ENCODE assay signal across 15 cellular contexts in the genomic region with DNA sequence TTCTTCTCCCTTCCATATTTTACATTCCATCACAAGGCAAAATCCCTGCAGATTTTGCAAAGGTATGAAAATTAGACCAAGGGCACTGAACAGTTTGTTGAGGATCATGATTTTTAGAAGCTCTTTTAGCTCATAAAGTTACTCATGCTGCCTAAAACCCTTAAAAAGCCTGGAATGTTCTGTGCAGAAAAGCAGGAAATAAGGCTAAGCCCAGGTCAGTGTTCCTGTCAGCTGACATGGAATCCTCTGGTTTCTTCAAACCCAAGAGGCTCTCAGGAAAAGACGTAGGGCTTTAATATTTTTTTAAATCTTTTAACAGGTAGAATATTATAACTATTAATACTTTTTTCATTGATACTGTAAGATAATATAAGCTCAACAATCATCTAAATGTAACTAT.
"Had no signal": no experiment of that assay in that cellular context is flagged by ENCODE, and none has a peak within 500 bp of the region (broad histone marks: within the 10 kb centered on the region; RNA-seq: fewer than 3 reads in every experiment).

No MANE protein-coding gene starts in this region.

- H3K4me3 ChIP-seq: stomach had no signal

- H3K9me3 ChIP-seq: stomach had no signal

- H3K27ac ChIP-seq: VCaP had no signal

- ATAC-seq: activated T-cell treated with anti-CD3 and anti-CD28 coated beads, Interleukin-2, amount 50 U/mL, for 72 hours; left lobe of liver; T-cell had no signal

- DNase-seq: activated CD4-positive, alpha-beta memory T cell treated with anti-CD3 and anti-CD28 coated beads, Interleukin-2, amount 10 ng/mL, durations not matched to agents 7 days and 5 days; activated CD8-positive, alpha-beta memory T cell treated with anti-CD3 and anti-CD28 coated beads, Interleukin-2, amount 50 U/mL, for 4 hours; activated T-cell treated with anti-CD3 and anti-CD28 coated beads, Interleukin-2, amount 50 U/mL, for 72 hours; caudate nucleus; cortex of kidney; effector memory CD4-positive, alpha-beta T cell; nephron progenitor cell; stimulated activated CD4-positive, alpha-beta T cell treated with anti-CD3 and anti-CD28 coated beads, Interleukin-15, amount 100 ng/mL, for 24 hours; stimulated activated CD4-positive, alpha-beta T cell treated with anti-CD3 and anti-CD28 coated beads, Interleukin-4, amount 100 ng/mL, for 24 hours; stomach; T-cell; T1000 had no signal

- FAIRE-seq: urothelium cell line had no signal

- H3K27me3 ChIP-seq: stomach had no signal
